1 cellular context compared by ENCODE assay signal in the genomic region with DNA sequence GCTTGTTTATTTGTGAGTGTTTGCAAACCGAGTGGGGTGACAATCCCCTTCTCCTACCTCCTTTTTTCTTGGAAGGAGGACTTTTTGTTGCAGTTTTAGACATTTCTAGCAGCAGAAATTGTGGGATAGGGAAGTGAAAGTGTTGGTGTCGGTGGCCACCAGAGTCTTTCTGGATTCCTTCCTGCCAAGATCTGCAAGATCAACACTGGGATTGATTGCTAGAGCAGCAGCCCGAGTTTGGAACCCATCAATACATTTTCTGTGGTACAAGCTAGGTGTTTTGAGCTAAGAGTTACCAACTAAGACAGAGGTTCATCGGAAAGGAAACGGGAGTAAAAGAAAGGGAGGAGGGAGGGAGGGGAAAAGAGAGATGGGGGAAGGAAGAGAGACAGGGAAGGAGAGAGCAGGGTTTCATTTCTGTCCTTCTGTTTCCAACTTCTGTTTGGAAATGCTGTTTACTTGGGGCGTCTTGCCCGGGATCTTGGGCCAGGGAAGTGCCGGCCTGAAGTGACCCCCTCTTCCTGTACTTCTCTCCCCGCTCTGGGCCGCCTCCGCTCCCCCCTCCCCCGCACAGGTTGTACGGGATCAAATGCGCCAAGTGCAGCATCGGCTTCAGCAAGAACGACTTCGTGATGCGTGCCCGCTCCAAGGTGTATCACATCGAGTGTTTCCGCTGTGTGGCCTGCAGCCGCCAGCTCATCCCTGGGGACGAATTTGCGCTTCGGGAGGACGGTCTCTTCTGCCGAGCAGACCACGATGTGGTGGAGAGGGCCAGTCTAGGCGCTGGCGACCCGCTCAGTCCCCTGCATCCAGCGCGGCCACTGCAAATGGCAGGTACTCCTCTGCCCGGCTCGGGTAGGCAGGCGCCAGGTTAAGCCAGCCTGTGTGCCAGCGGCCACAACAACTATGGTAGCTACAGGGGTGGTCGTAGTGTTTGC.
A peak's percentile ranks its signal among the peaks of the same experiment; 100 is the strongest.
TF ChIP-seq lines count a peak whose summit lies in the region.

No MANE protein-coding gene starts in this region.

TF ChIP-seq in H1, 55 proteins besides CTCF, POLR2A, EP300 and RAD21:
- TF ChIP-seq CTBP2 (IDR thresholded peaks at IDR 0.05; ENCODE audit: borderline replicate concordance, insufficient read depth, insufficient read length, low read length) = peak; percentile 95
- TF ChIP-seq SUZ12 (IDR thresholded peaks at IDR 0.05; ENCODE audit: low read length) = peak; percentile 92; the same call in 1 of the 2 replicates
- peak; percentile 96 for TF ChIP-seq RNF2 (IDR thresholded peaks at IDR 0.05; ENCODE audit: borderline replicate concordance, low read depth, low read length, missing control alignments, poor library complexity, severe bottlenecking)
- no peak for TF ChIP-seq GABPA (IDR thresholded peaks at IDR 0.05; ENCODE audit: borderline replicate concordance, insufficient read depth, low read length)
- TF ChIP-seq RBBP5 (IDR thresholded peaks at IDR 0.05; ENCODE audit: borderline replicate concordance, low read depth, low read length) = peak; percentile 68; the same call in 1 of the 2 replicates
- TF ChIP-seq HDAC6 (IDR thresholded peaks at IDR 0.05; ENCODE audit: low read depth, low read length) = no peak
- TF ChIP-seq TCF12 (IDR thresholded peaks at IDR 0.05; ENCODE audit: low read depth, low read length) = 0 out of 2 replicates have a peak, but pooled peaks have one; percentile 56
- TF ChIP-seq KDM4A (IDR thresholded peaks at IDR 0.05; ENCODE audit: low read depth, low read length, severe bottlenecking) = peak; percentile 68
- TF ChIP-seq EGR1 (IDR thresholded peaks at IDR 0.05; ENCODE audit: borderline replicate concordance, low read depth, low read length) = peak; percentile 56; the same call in 1 of the 2 replicates
- peak; percentile 95 for TF ChIP-seq ASH2L (IDR thresholded peaks at IDR 0.05; ENCODE audit: low read length)
- TF ChIP-seq POU5F1 (IDR thresholded peaks at IDR 0.05; ENCODE audit: low read depth, low read length) = no peak
- TF ChIP-seq EZH2 (IDR thresholded peaks at IDR 0.05; ENCODE audit: low read depth, low read length, severe bottlenecking) = peak; percentile 92
TF ChIP-seq in H1: peak in this region for 9.
